ENCODE assay signal across 11 cellular contexts in genomic region chr11:126403658-126404057, GRCh38. TPM values are rescaled to one million over a fixed set of nuclear protein-coding genes. Genes with fewer than 3 reads are reported as not detected.
A peak's percentile ranks its signal among the peaks of the same experiment; 100 is the strongest.
DNase-seq lines count a peak whose midpoint lies in the region; ATAC-seq and TF ChIP-seq lines count a peak whose summit lies in the region.
"Had no signal": no experiment of that assay in that cellular context is flagged by ENCODE, and none has a peak within 500 bp of the region (broad histone marks: within the 10 kb centered on the region; RNA-seq: fewer than 3 reads in every experiment).

No MANE protein-coding gene starts in this region.

- H3K4me3 Mint-ChIP-seq in glutamatergic neuron (ENCODE audit: unreplicated experiment), result no peak overlapping the region
- H3K4me3 Mint-ChIP-seq: activated CD4-positive, alpha-beta memory T cell treated with anti-CD3 and anti-CD28 coated beads, Interleukin-2, amount 10 ng/mL, durations not matched to agents 7 days and 5 days had no signal

- no peak overlapping the region for H3K27ac Mint-ChIP-seq in glutamatergic neuron (ENCODE audit: unreplicated experiment)
- H3K27ac Mint-ChIP-seq: activated CD4-positive, alpha-beta memory T cell treated with anti-CD3 and anti-CD28 coated beads, Interleukin-2, amount 10 ng/mL, durations not matched to agents 7 days and 5 days had no signal

- no peak overlapping the region for H3K9ac ChIP-seq in smooth muscle cell (ENCODE audit: low read depth)

- H3K4me2 ChIP-seq in smooth muscle cell, result no peak overlapping the region

- H3K79me2 ChIP-seq in smooth muscle cell (ENCODE audit: low read depth), result peaks cover 15% of the 10 kb centered on the region

- peaks cover 3% of the 10 kb centered on the region for H3K9me3 Mint-ChIP-seq in glutamatergic neuron (ENCODE audit: unreplicated experiment)
- H3K9me3 Mint-ChIP-seq: activated CD4-positive, alpha-beta memory T cell treated with anti-CD3 and anti-CD28 coated beads, Interleukin-2, amount 10 ng/mL, durations not matched to agents 7 days and 5 days had no signal

- H3K36me3 ChIP-seq in smooth muscle cell (ENCODE audit: low read depth) (no peaks in the 10 kb centered on the region), prostate gland (no peaks in the 10 kb centered on the region)

- intact Hi-C loops in prostate gland (cut with DNase I), result no loop called here

- H4K20me1 ChIP-seq in smooth muscle cell (ENCODE audit: low read depth), result peaks cover 67% of the 10 kb centered on the region

- H3K4me3 ChIP-seq in smooth muscle cell (no peak overlapping the region), prostate gland (no peak overlapping the region)
- H3K4me3 ChIP-seq: body of pancreas, heart left ventricle had no signal

- H3K4me1 ChIP-seq in smooth muscle cell (ENCODE audit: low read depth) (peaks cover 24% of the 10 kb centered on the region), prostate gland (replicated peaks) (no peaks in the 10 kb centered on the region)
- H3K4me1 ChIP-seq: body of pancreas had no signal

- H3K9me3 ChIP-seq in smooth muscle cell (replicated peaks; ENCODE audit: low read depth) (no peaks in the 10 kb centered on the region), prostate gland (no peaks in the 10 kb centered on the region)
- H3K9me3 ChIP-seq: body of pancreas, heart left ventricle had no signal

- peaks cover 8% of the 10 kb centered on the region for H3K27me3 Mint-ChIP-seq in glutamatergic neuron (ENCODE audit: unreplicated experiment)
- H3K27me3 Mint-ChIP-seq: activated CD4-positive, alpha-beta memory T cell treated with anti-CD3 and anti-CD28 coated beads, Interleukin-2, amount 10 ng/mL, durations not matched to agents 7 days and 5 days had no signal

- 81% methylated on average over 8 of the region's 8 CpGs for WGBS in smooth muscle cell (ENCODE audit: low lambda C conversion rate)
- WGBS in prostate gland, result 89% methylated on average over 8 of the region's 8 CpGs

- peaks cover 16% of the 10 kb centered on the region for H3K4me1 Mint-ChIP-seq in glutamatergic neuron (ENCODE audit: low read depth, unreplicated experiment)
- H3K4me1 Mint-ChIP-seq: activated CD4-positive, alpha-beta memory T cell treated with anti-CD3 and anti-CD28 coated beads, Interleukin-2, amount 10 ng/mL, durations not matched to agents 7 days and 5 days had no signal

- no peaks in the 10 kb centered on the region for H3F3A ChIP-seq in smooth muscle cell (ENCODE audit: low read depth)

- H3K27me3 ChIP-seq in smooth muscle cell (ENCODE audit: low read depth) (no peaks in the 10 kb centered on the region), prostate gland (replicated peaks; ENCODE audit: insufficient read depth) (no peaks in the 10 kb centered on the region)
- H3K27me3 ChIP-seq: body of pancreas, heart left ventricle had no signal

- H3K27ac ChIP-seq in smooth muscle cell (ENCODE audit: low read depth) (peak overlapping the region; percentile 58), prostate gland (no peak overlapping the region)
- H3K27ac ChIP-seq: body of pancreas, heart left ventricle had no signal

- ATAC-seq in HG02623 (IDR thresholded peaks at IDR 0.05; ENCODE audit: unreplicated experiment), result peak; percentile 93
- ATAC-seq: body of pancreas had no signal

- H2AFZ ChIP-seq in smooth muscle cell (ENCODE audit: low read depth), result no peak overlapping the region

- DNase-seq in GM19240 (ENCODE audit: insufficient read length, low spot score) (peak; percentile 54), HT-29 (ENCODE audit: low spot score) (peak; percentile 77), smooth muscle cell (lab: John Stamatoyannopoulos, UW; ENCODE audit: unreplicated experiment) (no peak), prostate gland (ENCODE audit: low spot score) (no peak), A172 (ENCODE audit: low spot score) (no peak), glutamatergic neuron (no peak), hypothalamus (lab: John Stamatoyannopoulos, UW) (no peak)
- DNase-seq: activated CD4-positive, alpha-beta memory T cell treated with anti-CD3 and anti-CD28 coated beads, Interleukin-2, amount 10 ng/mL, durations not matched to agents 7 days and 5 days; body of pancreas; heart left ventricle had no signal

- TF ChIP-seq CTCF in smooth muscle cell (IDR thresholded peaks at IDR 0.05; ENCODE audit: borderline replicate concordance, insufficient read depth, poor library complexity, severe bottlenecking), result no peak
- TF ChIP-seq CTCF in prostate gland (IDR thresholded peaks at IDR 0.05), result no peak
- no peak for TF ChIP-seq CTCF in glutamatergic neuron (IDR thresholded peaks at IDR 0.05; ENCODE audit: partially characterized antibody, unreplicated experiment)

- peaks cover 5% of the 10 kb centered on the region for H3K36me3 Mint-ChIP-seq in glutamatergic neuron (ENCODE audit: unreplicated experiment)

- no peak for TF ChIP-seq POLR2A in prostate gland (IDR thresholded peaks at IDR 0.05)

RNA-seq across cellular contexts. Expression of gene ST3GAL4, which starts 48.2 kb away (rescaled TPM):
- total RNA-seq in HT-29 (2014; rRNA removed; shearing (Covaris generic)), result 140 and 158 TPM in 2 replicates
- 36.5 and 60.3 TPM in 2 replicates for total RNA-seq in smooth muscle cell
- 58.5 and 60.9 TPM in 2 replicates for polyA plus RNA-seq in smooth muscle cell
- 100 to 1,000 TPM in 1 of 2 donors, 10 to 100 TPM in 1; 29.2 to 192 TPM for total RNA-seq in prostate gland
- 16.7 and 19.4 TPM in 2 replicates for total RNA-seq in A172 (2014; rRNA removed; shearing (Covaris generic))
- 10.4 TPM for total RNA-seq in glutamatergic neuron (ENCODE audit: unreplicated experiment)

Comparison
In these comparisons a context has a peak if more than half of its experiments do, and no peak if none do; other contexts are left out.
1. DNase-seq: peak in GM19240 (single experiment) and HT-29 (single experiment); none in smooth muscle cell (single experiment), prostate gland (single experiment), A172 (single experiment), glutamatergic neuron (single experiment) and hypothalamus (0 of 51).